Comparison of ENCODE assay signal across 25 cellular contexts in genomic region chr6:107806675-107807074, GRCh38. TPM values are rescaled to one million over a fixed set of nuclear protein-coding genes. Genes with fewer than 3 reads are reported as not detected.
DNase-seq lines count a peak whose midpoint lies in the region; ATAC-seq, FAIRE-seq and TF ChIP-seq lines count a peak whose summit lies in the region.
"Had no signal": no experiment of that assay in that cellular context is flagged by ENCODE, and none has a peak within 500 bp of the region (broad histone marks: within the 10 kb centered on the region; RNA-seq: fewer than 3 reads in every experiment).

No MANE protein-coding gene starts in this region.

- DNase-seq in NCI-H2196 (lab: John Stamatoyannopoulos, UW; ENCODE audit: unreplicated experiment) (peak; percentile 25), NCI-H2196 treated with DMSO at 0.1 percent for 48 hours (lab: John Stamatoyannopoulos, UW; ENCODE audit: unreplicated experiment) (no peak), NCI-H2029 (lab: John Stamatoyannopoulos, UW) (peak; percentile 34), pancreas (peak in 2 of 6 donors; percentile 19 to 22), middle frontal gyrus (ENCODE audit: extremely low spot score, low spot score) (no peak), GM19239 (ENCODE audit: insufficient read length, low spot score) (no peak), SIG-M5 treated with dmso at 0.1 percent for 504 hours (lab: John Stamatoyannopoulos, UW; ENCODE audit: unreplicated experiment) (no peak)
- DNase-seq in activated CD8-positive, alpha-beta T cell treated with anti-CD3 and anti-CD28 coated beads, Interleukin-2, amount 10 ng/mL, durations not matched to agents 7 days and 5 days = peak; percentile 16
- DNase-seq: activated CD4-positive, alpha-beta memory T cell treated with anti-CD3 and anti-CD28 coated beads, Interleukin-2, amount 10 ng/mL, durations not matched to agents 7 days and 5 days; activated CD4-positive, CD25-positive, alpha-beta regulatory T cell; activated T-cell treated with anti-CD3 and anti-CD28 coated beads, Interleukin-2, amount 50 U/mL, for 24 hours; H7; kidney; MM.1S; NCI-H1694 treated with DMSO at 0.1 percent for 48 hours; stimulated activated CD4-positive, alpha-beta T cell treated with anti-CD3 and anti-CD28 coated beads, Interleukin-12 subunit alpha, Interleukin-12 subunit beta, amount 100 ng/mL, for 4 hours; stimulated activated CD4-positive, alpha-beta T cell treated with anti-CD3 and anti-CD28 coated beads, Interleukin-4, amount 100 ng/mL, for 4 hours; stimulated activated naive CD8-positive, alpha-beta T cell treated with anti-CD3 and anti-CD28 coated beads, Interleukin-15, amount 100 ng/mL, for 72 hours; T-helper 9 cell had no signal

- 68 to 78% methylated on average over 3 of the region's 3 CpGs for WGBS in pancreas, 2 donors

- no peaks in the 10 kb centered on the region for H3K9me3 Mint-ChIP-seq in activated CD8-positive, alpha-beta T cell treated with anti-CD3 and anti-CD28 coated beads, Interleukin-2, amount 10 ng/mL, durations not matched to agents 7 days and 5 days (ENCODE audit: insufficient read depth)
- H3K9me3 Mint-ChIP-seq: activated CD4-positive, alpha-beta memory T cell treated with anti-CD3 and anti-CD28 coated beads, Interleukin-2, amount 10 ng/mL, durations not matched to agents 7 days and 5 days; activated T-cell treated with anti-CD3 and anti-CD28 coated beads, Interleukin-2, amount 50 U/mL, for 24 hours; dendritic cell treated with granulocyte-macrophage colony-stimulating factor and Interleukin-4, amounts not matched to agents 40 ng/mL and 50 ng/mL, for 4 days; stimulated activated naive CD8-positive, alpha-beta T cell treated with anti-CD3 and anti-CD28 coated beads, Interleukin-15, amount 100 ng/mL, for 72 hours had no signal

- no peaks in the 10 kb centered on the region for H3K9me3 ChIP-seq in pancreas
- H3K9me3 ChIP-seq: tibial nerve had no signal

- peaks cover 5% of the 10 kb centered on the region for H3K36me3 Mint-ChIP-seq in activated CD8-positive, alpha-beta T cell treated with anti-CD3 and anti-CD28 coated beads, Interleukin-2, amount 10 ng/mL, durations not matched to agents 7 days and 5 days (ENCODE audit: low read depth)

- POLR2A ChIA-PET in activated CD8-positive, alpha-beta T cell treated with anti-CD3 and anti-CD28 coated beads, Interleukin-2, amount 10 ng/mL, durations not matched to agents 7 days and 5 days (lab: Charles Lee) = interaction anchor here (1.2 kb wide), 1 partner anchor 11 kb away, joined by 3 read pairs; no protein-coding TSS in a partner anchor

- no peak overlapping the region for H3K27ac ChIP-seq in pancreas
- H3K27ac ChIP-seq: BLaER1 treated with 17β-estradiol and CSF1 and Interleukin-3, amounts not matched to agents 10 nM and 100 nM; tibial nerve had no signal

- H3K27me3 ChIP-seq in pancreas = no peaks in the 10 kb centered on the region
- H3K27me3 ChIP-seq: BLaER1 treated with 17β-estradiol and CSF1 and Interleukin-3, amounts not matched to agents 10 nM and 100 nM; tibial nerve had no signal

- FAIRE-seq in pancreas (lab: Jason Lieb, UNC) (no peak), GM19239 (lab: Jason Lieb, UNC) (no peak)
- FAIRE-seq: G401.6, kidney had no signal

- peaks cover 23% of the 10 kb centered on the region for H3K4me1 Mint-ChIP-seq in activated CD8-positive, alpha-beta T cell treated with anti-CD3 and anti-CD28 coated beads, Interleukin-2, amount 10 ng/mL, durations not matched to agents 7 days and 5 days (ENCODE audit: low read depth)

- no peak for ATAC-seq in activated CD8-positive, alpha-beta T cell treated with anti-CD3 and anti-CD28 coated beads, Interleukin-2, amount 10 ng/mL, durations not matched to agents 7 days and 5 days
- ATAC-seq in pancreas = peak in 3 of 4 donors; percentile 26 to 66 (median 57)
- ATAC-seq: stimulated activated naive CD8-positive, alpha-beta T cell treated with anti-CD3 and anti-CD28 coated beads, Interleukin-15, amount 100 ng/mL, for 72 hours had no signal

- no peaks in the 10 kb centered on the region for H3K4me1 ChIP-seq in pancreas
- H3K4me1 ChIP-seq: tibial nerve had no signal

- no peak overlapping the region for H3K4me3 ChIP-seq in pancreas
- H3K4me3 ChIP-seq: BLaER1 treated with 17β-estradiol and CSF1 and Interleukin-3, amounts not matched to agents 10 nM and 100 nM; tibial nerve had no signal

- H3K4me3 Mint-ChIP-seq in activated CD8-positive, alpha-beta T cell treated with anti-CD3 and anti-CD28 coated beads, Interleukin-2, amount 10 ng/mL, durations not matched to agents 7 days and 5 days = no peak overlapping the region
- H3K4me3 Mint-ChIP-seq: activated CD4-positive, alpha-beta memory T cell treated with anti-CD3 and anti-CD28 coated beads, Interleukin-2, amount 10 ng/mL, durations not matched to agents 7 days and 5 days; activated T-cell treated with anti-CD3 and anti-CD28 coated beads, Interleukin-2, amount 50 U/mL, for 24 hours; dendritic cell treated with granulocyte-macrophage colony-stimulating factor and Interleukin-4, amounts not matched to agents 40 ng/mL and 50 ng/mL, for 4 days had no signal

- no peak overlapping the region for H3K27ac Mint-ChIP-seq in activated CD8-positive, alpha-beta T cell treated with anti-CD3 and anti-CD28 coated beads, Interleukin-2, amount 10 ng/mL, durations not matched to agents 7 days and 5 days
- H3K27ac Mint-ChIP-seq: activated CD4-positive, alpha-beta memory T cell treated with anti-CD3 and anti-CD28 coated beads, Interleukin-2, amount 10 ng/mL, durations not matched to agents 7 days and 5 days; dendritic cell treated with granulocyte-macrophage colony-stimulating factor and Interleukin-4, amounts not matched to agents 40 ng/mL and 50 ng/mL, for 4 days had no signal

- H3K27me3 Mint-ChIP-seq in activated CD8-positive, alpha-beta T cell treated with anti-CD3 and anti-CD28 coated beads, Interleukin-2, amount 10 ng/mL, durations not matched to agents 7 days and 5 days (ENCODE audit: low read depth) = no peaks in the 10 kb centered on the region
- H3K27me3 Mint-ChIP-seq: activated T-cell treated with anti-CD3 and anti-CD28 coated beads, Interleukin-2, amount 50 U/mL, for 24 hours; stimulated activated naive CD8-positive, alpha-beta T cell treated with anti-CD3 and anti-CD28 coated beads, Interleukin-15, amount 100 ng/mL, for 72 hours had no signal

- intact Hi-C loops in pancreas (cut with DNase I) = loop anchor here in 1 of 3 donors (5.0 kb wide), 1 partner anchor 41 kb away; no protein-coding TSS in a partner anchor

- CTCF ChIA-PET in activated CD8-positive, alpha-beta T cell treated with anti-CD3 and anti-CD28 coated beads, Interleukin-2, amount 10 ng/mL, durations not matched to agents 7 days and 5 days (lab: Charles Lee) = interaction anchor here (0.7 to 1.7 kb wide), 3 partner anchors 42 to 102 kb away, joined by 3 to 4 read pairs (median 4); no protein-coding TSS in a partner anchor

- H3K36me3 ChIP-seq in pancreas = no peaks in the 10 kb centered on the region
- H3K36me3 ChIP-seq: BLaER1 treated with 17β-estradiol and CSF1 and Interleukin-3, amounts not matched to agents 10 nM and 100 nM; tibial nerve had no signal

- no peak for TF ChIP-seq CTCF in pancreas (IDR thresholded peaks at IDR 0.05)

RNA-seq across cellular contexts. Expression of gene SCML4, which starts 17.4 kb away (rescaled TPM):
- total RNA-seq in activated CD8-positive, alpha-beta T cell treated with anti-CD3 and anti-CD28 coated beads, Interleukin-2, amount 10 ng/mL, durations not matched to agents 7 days and 5 days = 10 to 100 TPM; 27.4 to 31.8 TPM
- 1 to 10 TPM in 3 of 6 donors, under 1 TPM in 3; 0.44 to 2.6 (median 0.97) TPM for total RNA-seq in pancreas
- polyA plus RNA-seq in pancreas = 1 to 10 TPM in 1 of 2 donors, under 1 TPM in 1; 0.72 to 2.1 TPM
- total RNA-seq: H7, lung microvascular endothelial cell, NCI-H460 had no signal

Comparison
In these comparisons a context has a peak if more than half of its experiments do, and no peak if none do; other contexts are left out.
1. DNase-seq: peak in NCI-H2196 (single experiment), NCI-H2029 (single experiment) and activated CD8-positive, alpha-beta T cell treated with anti-CD3 and anti-CD28 coated beads, Interleukin-2, amount 10 ng/mL, durations not matched to agents 7 days and 5 days (single experiment); none in NCI-H2196 treated with DMSO at 0.1 percent for 48 hours (single experiment), middle frontal gyrus (single experiment), GM19239 (single experiment) and SIG-M5 treated with dmso at 0.1 percent for 504 hours (single experiment).
2. RNA of gene SCML4, which starts 17.4 kb away (total RNA-seq): 27.4 to 31.8 TPM in activated CD8-positive, alpha-beta T cell treated with anti-CD3 and anti-CD28 coated beads, Interleukin-2, amount 10 ng/mL, durations not matched to agents 7 days and 5 days; 0.44 to 2.6 TPM in pancreas; every median in the first group is over 4 times any median in the second.